In the genomic region with DNA sequence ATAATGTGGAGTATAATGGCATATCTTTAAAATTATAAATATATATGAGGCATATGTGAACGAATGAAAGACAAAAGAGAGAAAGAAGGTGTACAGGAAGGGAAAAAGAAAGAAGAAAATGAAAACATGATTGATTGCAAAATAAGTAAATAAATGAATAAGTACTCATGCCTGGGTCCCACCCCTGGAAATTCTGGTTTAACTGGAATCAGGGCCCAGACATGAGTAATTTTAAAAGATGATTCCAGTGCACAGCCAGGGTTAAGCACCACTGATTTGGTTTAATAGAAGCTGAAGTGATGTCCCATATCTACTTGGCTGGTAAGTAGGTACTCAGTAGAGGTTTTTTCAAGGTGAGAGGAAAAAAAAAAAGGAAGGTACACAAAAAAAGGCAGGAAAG, we compare ENCODE assay signal across 16 cellular contexts. TPM values are rescaled to one million over a fixed set of nuclear protein-coding genes. Genes with fewer than 3 reads are reported as not detected.
DNase-seq lines count a peak whose midpoint lies in the region; ATAC-seq and TF ChIP-seq lines count a peak whose summit lies in the region.
"Had no signal": no experiment of that assay in that cellular context is flagged by ENCODE, and none has a peak within 500 bp of the region (broad histone marks: within the 10 kb centered on the region; RNA-seq: fewer than 3 reads in every experiment).

No MANE protein-coding gene starts in this region.

- no peak overlapping the region for H2BK12ac ChIP-seq in mesenchymal stem cell (ENCODE audit: low read length in 2 of 2)

- ATAC-seq in upper lobe of right lung = peak; percentile 76
- no peak for ATAC-seq in GM18907 (IDR thresholded peaks at IDR 0.05; ENCODE audit: unreplicated experiment)
- ATAC-seq: natural killer cell had no signal

- H3K27me3 ChIP-seq in mesenchymal stem cell (ENCODE audit: control insufficient read depth in 1 of 2, insufficient read depth in 1 of 2, low read length in 2 of 2) = no peaks in the 10 kb centered on the region
- no peaks in the 10 kb centered on the region for H3K27me3 ChIP-seq in upper lobe of right lung
- H3K27me3 ChIP-seq in colonic mucosa = no peaks in the 10 kb centered on the region
- H3K27me3 ChIP-seq: uterus had no signal

- H3K79me1 ChIP-seq in mesenchymal stem cell (replicated peaks; ENCODE audit: low read length, poor library complexity, severe bottlenecking) = no peaks in the 10 kb centered on the region

- no peak overlapping the region for H4K8ac ChIP-seq in mesenchymal stem cell (ENCODE audit: low read length)

- no peak overlapping the region for H3K9ac ChIP-seq in mesenchymal stem cell (ENCODE audit: low read length)
- no peak overlapping the region for H3K9ac ChIP-seq in colonic mucosa (ENCODE audit: low read depth in 2 of 2, low read length in 2 of 2)

- POLR2A ChIA-PET in RWPE1 (lab: Yijun Ruan, JAX; ENCODE audit: low non-redundant PET) = no interaction called here

- H3K4me2 ChIP-seq in mesenchymal stem cell (ENCODE audit: low read length, poor library complexity, severe bottlenecking) = no peak overlapping the region

- TF ChIP-seq CTCF in RWPE1 (conservative IDR thresholded peaks at IDR 0.05; ENCODE audit: low read depth) = no peak
- TF ChIP-seq CTCF in upper lobe of right lung (IDR thresholded peaks at IDR 0.05) = no peak
- no peak for TF ChIP-seq CTCF in colonic mucosa (IDR thresholded peaks at IDR 0.05)

- peak overlapping the region; percentile 6 for H2BK120ac ChIP-seq in mesenchymal stem cell (ENCODE audit: low read depth, low read length)

- H3K4me3 ChIP-seq in mesenchymal stem cell (ENCODE audit: insufficient read depth in 1 of 2, low read depth in 1 of 2, low read length in 2 of 2) (no peak overlapping the region), upper lobe of right lung (no peak overlapping the region), colonic mucosa (no peak overlapping the region)
- H3K4me3 ChIP-seq: uterus had no signal

- no peak overlapping the region for H2AK5ac ChIP-seq in mesenchymal stem cell (ENCODE audit: low read length, severe bottlenecking)

- H3K36me3 ChIP-seq in mesenchymal stem cell (ENCODE audit: control insufficient read depth in 1 of 2, insufficient read depth in 2 of 2, low read depth in 1 of 2, low read length in 2 of 2) (no peaks in the 10 kb centered on the region), upper lobe of right lung (no peaks in the 10 kb centered on the region), colonic mucosa (no peaks in the 10 kb centered on the region)
- H3K36me3 ChIP-seq: uterus had no signal

- 96% methylated on average over 1 of the region's 1 CpG for WGBS in mesenchymal stem cell

- H3K9me3 ChIP-seq in mesenchymal stem cell (ENCODE audit: control insufficient read depth, low read length) = no peaks in the 10 kb centered on the region
- H3K9me3 ChIP-seq in upper lobe of right lung = no peaks in the 10 kb centered on the region
- H3K9me3 ChIP-seq in colonic mucosa = no peaks in the 10 kb centered on the region
- H3K9me3 ChIP-seq: uterus had no signal

- DNase-seq in SIG-M5 treated with dmso at 0.1 percent for 504 hours (lab: John Stamatoyannopoulos, UW; ENCODE audit: unreplicated experiment) (peak; percentile 17), SIG-M5 (lab: John Stamatoyannopoulos, UW) (no peak), RWPE1 (ENCODE audit: low spot score) (peak; percentile 89), mesenchymal stem cell (no peak), upper lobe of right lung (no peak), colonic mucosa (no peak), SW480 (ENCODE audit: low spot score) (no peak)
- DNase-seq: activated CD4-positive, alpha-beta T cell treated with anti-CD3 and anti-CD28 coated beads, Interleukin-2, amount 50 U/mL, for 48 hours; activated T-cell treated with anti-CD3 and anti-CD28 coated beads, Interleukin-2, amount 50 U/mL, for 1 hour; erythroblast; glutamatergic neuron; natural killer cell; NCI-H2081; stimulated activated naive CD4-positive, alpha-beta T cell treated with Interleukin-2 at 50 U/mL for 16 hours; uterus had no signal

- H4K91ac ChIP-seq in mesenchymal stem cell (ENCODE audit: low read length) = no peak overlapping the region

- no peak overlapping the region for H3K23ac ChIP-seq in mesenchymal stem cell (ENCODE audit: low read length in 2 of 2)

- H3K14ac ChIP-seq in mesenchymal stem cell (ENCODE audit: low read length in 2 of 2) = no peak overlapping the region

- H2AFZ ChIP-seq in mesenchymal stem cell (ENCODE audit: low read depth, low read length) = no peak overlapping the region

- CTCF ChIA-PET in RWPE1 (lab: Yijun Ruan, JAX) = interaction anchor here (0.8 to 1.0 kb wide), 2 partner anchors 10 to 17 kb away, joined by 3 to 4 read pairs; no protein-coding TSS in a partner anchor

- H3K4me1 ChIP-seq in mesenchymal stem cell (ENCODE audit: control insufficient read depth, insufficient read depth, low read depth, low read length) = no peaks in the 10 kb centered on the region
- peaks cover 5% of the 10 kb centered on the region for H3K4me1 ChIP-seq in upper lobe of right lung
- H3K4me1 ChIP-seq in colonic mucosa = no peaks in the 10 kb centered on the region
- H3K4me1 ChIP-seq: uterus had no signal

- H3K4ac ChIP-seq in mesenchymal stem cell (ENCODE audit: low read depth in 1 of 2, low read length in 2 of 2) = no peak overlapping the region

- H2BK15ac ChIP-seq in mesenchymal stem cell (ENCODE audit: low read depth, poor library complexity, severe bottlenecking) = no peak overlapping the region

- no peak overlapping the region for H2BK5ac ChIP-seq in mesenchymal stem cell (ENCODE audit: low read depth, low read length, poor library complexity, severe bottlenecking)

- H3K18ac ChIP-seq in mesenchymal stem cell (ENCODE audit: low read depth in 1 of 2, low read length in 2 of 2) = no peak overlapping the region

- intact Hi-C loops in upper lobe of right lung (cut with DNase I) = no loop called here
- intact Hi-C loops in colonic mucosa (cut with DNase I) = no loop called here

- H3K27ac ChIP-seq in RWPE1 = no peak overlapping the region
- H3K27ac ChIP-seq in mesenchymal stem cell (ENCODE audit: low read length, poor library complexity, severe bottlenecking) = no peak overlapping the region
- peak overlapping the region; percentile 28 for H3K27ac ChIP-seq in upper lobe of right lung
- H3K27ac ChIP-seq in colonic mucosa = no peak overlapping the region
- H3K27ac ChIP-seq: uterus had no signal

RNA-seq across cellular contexts. Expression of gene HOMER1, which starts 34.0 kb away (rescaled TPM):
- 23.2 TPM for polyA plus RNA-seq in mesenchymal stem cell (2013, experiment 1 of 2)
- 20.9 TPM for polyA plus RNA-seq in mesenchymal stem cell (2013, experiment 2 of 2)
- total RNA-seq in upper lobe of right lung (7.4 TPM), colonic mucosa (1 to 10 TPM in 1 of 2 donors, under 1 TPM in 1; 0.99 to 2.3 TPM)

Comparison
In these comparisons a context has a peak if more than half of its experiments do, and no peak if none do; other contexts are left out.
1. DNase-seq: peak in SIG-M5 treated with dmso at 0.1 percent for 504 hours (single experiment) and RWPE1 (single experiment); none in SIG-M5 (single experiment), mesenchymal stem cell (single experiment), upper lobe of right lung (single experiment), colonic mucosa (single experiment) and SW480 (single experiment).